In the genomic region with DNA sequence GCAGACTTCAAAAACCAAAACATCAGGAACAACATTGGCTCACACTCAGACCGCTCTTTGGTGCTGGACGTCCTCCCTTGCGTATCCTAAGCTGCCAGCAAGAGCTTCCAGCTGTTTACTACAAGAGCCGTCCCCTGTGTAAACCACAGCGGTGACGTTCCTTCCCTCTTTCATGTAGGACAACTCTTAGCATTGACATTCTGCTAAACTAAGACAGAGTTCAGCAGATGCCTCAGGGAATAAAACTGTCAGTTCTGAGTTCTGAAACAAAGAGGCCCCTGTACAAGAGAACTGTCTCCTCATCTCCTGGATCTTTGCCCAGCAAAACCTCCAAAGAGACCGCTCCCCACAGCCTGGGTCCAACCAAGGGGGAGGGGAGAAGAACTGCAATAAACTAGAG, we compare ENCODE assay signal across 12 cellular contexts. TPM values are rescaled to one million over a fixed set of nuclear protein-coding genes. Genes with fewer than 3 reads are reported as not detected.
DNase-seq lines count a peak whose midpoint lies in the region; ATAC-seq, FAIRE-seq and TF ChIP-seq lines count a peak whose summit lies in the region.
"Had no signal": no experiment of that assay in that cellular context is flagged by ENCODE, and none has a peak within 500 bp of the region (broad histone marks: within the 10 kb centered on the region; RNA-seq: fewer than 3 reads in every experiment).

No MANE protein-coding gene starts in this region.

- H3K9ac ChIP-seq in HepG2 (ENCODE audit: insufficient read depth, low read depth, low read length), result 0 out of 2 replicates have a peak overlapping the region, but pooled peaks have one; percentile 18

- peak; percentile 76 for DNase-seq in HepG2 (ENCODE audit: low spot score)
- DNase-seq in right lobe of liver, result no peak
- DNase-seq in foreskin melanocyte, result peak; percentile 100
- DNase-seq in neural crest cell (ENCODE audit: low read depth, low spot score), result peak; percentile 20
- DNase-seq in activated effector memory CD4-positive, alpha-beta T cell treated with Interleukin-2 at 50 U/mL for 16 hours, result no peak
- no peak for DNase-seq in NCI-H146 (lab: John Stamatoyannopoulos, UW)
- no peak for DNase-seq in NCI-H2171 treated with DMSO at 0.1 percent for 48 hours (lab: John Stamatoyannopoulos, UW)
- DNase-seq: DMS153, Kasumi-1, pancreas had no signal

- H3K4me3 ChIP-seq in HepG2 (replicated peaks in 1 of 3; ENCODE audit: insufficient read depth in 1 of 3, low read depth in 2 of 3, low read length in 3 of 3), result peak overlapping the region in 1 of 3 experiments; percentile 27; a peak in 1 of 6 replicates
- H3K4me3 ChIP-seq in right lobe of liver, result no peak overlapping the region
- H3K4me3 ChIP-seq: pancreas had no signal

- CTCF ChIA-PET in HepG2 (lab: Yijun Ruan, JAX; ENCODE audit: low intra/inter-chr PET ratio, low total read pairs), result no interaction called here

- H3K9me3 ChIP-seq in HepG2 (ENCODE audit: low read length), result no peaks in the 10 kb centered on the region
- no peaks in the 10 kb centered on the region for H3K9me3 ChIP-seq in right lobe of liver
- H3K9me3 ChIP-seq: pancreas had no signal

- peaks cover 24% of the 10 kb centered on the region for H3K4me1 ChIP-seq in HepG2 (ENCODE audit: insufficient read depth, low read length)
- H3K4me1 ChIP-seq in right lobe of liver, result no peaks in the 10 kb centered on the region
- H3K4me1 ChIP-seq: pancreas had no signal

- H2AFZ ChIP-seq in HepG2 (ENCODE audit: low read length), result no peak overlapping the region

- no peak overlapping the region for H3K27ac ChIP-seq in HepG2 (ENCODE audit: extremely low read length, insufficient read depth, low read length)
- no peak overlapping the region for H3K27ac ChIP-seq in right lobe of liver
- H3K27ac ChIP-seq: pancreas had no signal

- H3K9me3 Mint-ChIP-seq in neural crest cell, result no peaks in the 10 kb centered on the region

- 4% methylated on average over 7 of the region's 7 CpGs for WGBS in HepG2 (ENCODE audit: low lambda C conversion rate)
- WGBS in right lobe of liver (ENCODE audit: insufficient coverage, low coverage, low lambda C conversion rate, missing lambda C conversion rate), result 38% methylated on average over 4 of the region's 7 CpGs

- peaks cover 7% of the 10 kb centered on the region for H3K27me3 Mint-ChIP-seq in neural crest cell (ENCODE audit: low read depth)

- H3K79me2 ChIP-seq in HepG2 (ENCODE audit: insufficient read depth, low read length), result no peaks in the 10 kb centered on the region

- H3K4me2 ChIP-seq in HepG2 (ENCODE audit: low read depth, low read length), result peak overlapping the region; percentile 57

- no TSS peak for BruUV-seq in HepG2 (replicated peaks; lab: Mats Ljungman, UMichigan)

- no peak for FAIRE-seq in HepG2 (lab: Jason Lieb, UNC)
- FAIRE-seq: pancreas had no signal

- in situ Hi-C loops in HepG2 (cut with HindIII; ENCODE audit: extremely low pct_ligation_motif_present, low pct_unique_long_range_greater_than_20kb), result no loop called here

- ATAC-seq in HepG2 (peak; percentile 81), right lobe of liver (no peak), HG03108 (IDR thresholded peaks at IDR 0.05; ENCODE audit: unreplicated experiment) (no peak)

- TF ChIP-seq EP300 in HepG2 (IDR thresholded peaks at IDR 0.05; ENCODE audit: low read depth in 2 of 2, low read length in 2 of 2), result no peak
- TF ChIP-seq EP300 in HepG2 (CRISPR knock-in tag; IDR thresholded peaks at IDR 0.05; ENCODE audit: borderline replicate concordance), result no peak

- no peaks in the 10 kb centered on the region for H3K36me3 ChIP-seq in HepG2 (replicated peaks in 1 of 2; ENCODE audit: control insufficient read depth in 1 of 2, insufficient read depth in 2 of 2, low read length in 2 of 2)
- H3K36me3 ChIP-seq in right lobe of liver, result no peaks in the 10 kb centered on the region
- H3K36me3 ChIP-seq: pancreas had no signal

- H3K4me1 Mint-ChIP-seq in neural crest cell, result peaks cover 19% of the 10 kb centered on the region

- intact Hi-C loops in HepG2 (cut with micrococcal nuclease; ENCODE audit: unreplicated experiment), result no loop called here
- intact Hi-C loops in right lobe of liver (cut with DNase I), result no loop called here

- no peaks in the 10 kb centered on the region for H3K36me3 Mint-ChIP-seq in neural crest cell (ENCODE audit: low read depth)

- TF ChIP-seq POLR2A in HepG2 (IDR thresholded peaks at IDR 0.05; ENCODE audit: insufficient read depth in 1 of 2, low read depth in 2 of 2, low read length in 2 of 2) (no peak), right lobe of liver (IDR thresholded peaks at IDR 0.05) (no peak)

- POLR2A ChIA-PET in HepG2 (lab: Yijun Ruan, JAX), result no interaction called here

- H4K20me1 ChIP-seq in HepG2 (ENCODE audit: insufficient read depth, low read length), result no peaks in the 10 kb centered on the region

- H3K4me3 Mint-ChIP-seq in neural crest cell, result peak overlapping the region; percentile 61

- peak overlapping the region; percentile 66 for H3K27ac Mint-ChIP-seq in neural crest cell (ENCODE audit: unreplicated experiment)

- H3K27me3 ChIP-seq in HepG2 (ENCODE audit: control insufficient read depth in 1 of 2, insufficient read depth in 2 of 2, low read length in 2 of 2), result peaks cover 0 to 14% of the 10 kb centered on the region in 2 experiments; a peak in 2 of 5 replicates
- H3K27me3 ChIP-seq in right lobe of liver, result no peaks in the 10 kb centered on the region
- H3K27me3 ChIP-seq: pancreas had no signal

- TF ChIP-seq CTCF in HepG2 (CRISPR knock-in tag; IDR thresholded peaks at IDR 0.05) (no peak), right lobe of liver (IDR thresholded peaks at IDR 0.05) (no peak), neural crest cell (conservative IDR thresholded peaks at IDR 0.05) (no peak)

- no peak for TF ChIP-seq RAD21 in HepG2 (CRISPR knock-in tag; IDR thresholded peaks at IDR 0.05)

TF ChIP-seq in HepG2, 621 proteins besides CTCF, POLR2A, EP300 and RAD21 (continues in another document):
- TF ChIP-seq SYNCRIP (IDR thresholded peaks at IDR 0.05; ENCODE audit: insufficient read depth, low read depth, low read length), result no peak
- TF ChIP-seq, protein P1, sequence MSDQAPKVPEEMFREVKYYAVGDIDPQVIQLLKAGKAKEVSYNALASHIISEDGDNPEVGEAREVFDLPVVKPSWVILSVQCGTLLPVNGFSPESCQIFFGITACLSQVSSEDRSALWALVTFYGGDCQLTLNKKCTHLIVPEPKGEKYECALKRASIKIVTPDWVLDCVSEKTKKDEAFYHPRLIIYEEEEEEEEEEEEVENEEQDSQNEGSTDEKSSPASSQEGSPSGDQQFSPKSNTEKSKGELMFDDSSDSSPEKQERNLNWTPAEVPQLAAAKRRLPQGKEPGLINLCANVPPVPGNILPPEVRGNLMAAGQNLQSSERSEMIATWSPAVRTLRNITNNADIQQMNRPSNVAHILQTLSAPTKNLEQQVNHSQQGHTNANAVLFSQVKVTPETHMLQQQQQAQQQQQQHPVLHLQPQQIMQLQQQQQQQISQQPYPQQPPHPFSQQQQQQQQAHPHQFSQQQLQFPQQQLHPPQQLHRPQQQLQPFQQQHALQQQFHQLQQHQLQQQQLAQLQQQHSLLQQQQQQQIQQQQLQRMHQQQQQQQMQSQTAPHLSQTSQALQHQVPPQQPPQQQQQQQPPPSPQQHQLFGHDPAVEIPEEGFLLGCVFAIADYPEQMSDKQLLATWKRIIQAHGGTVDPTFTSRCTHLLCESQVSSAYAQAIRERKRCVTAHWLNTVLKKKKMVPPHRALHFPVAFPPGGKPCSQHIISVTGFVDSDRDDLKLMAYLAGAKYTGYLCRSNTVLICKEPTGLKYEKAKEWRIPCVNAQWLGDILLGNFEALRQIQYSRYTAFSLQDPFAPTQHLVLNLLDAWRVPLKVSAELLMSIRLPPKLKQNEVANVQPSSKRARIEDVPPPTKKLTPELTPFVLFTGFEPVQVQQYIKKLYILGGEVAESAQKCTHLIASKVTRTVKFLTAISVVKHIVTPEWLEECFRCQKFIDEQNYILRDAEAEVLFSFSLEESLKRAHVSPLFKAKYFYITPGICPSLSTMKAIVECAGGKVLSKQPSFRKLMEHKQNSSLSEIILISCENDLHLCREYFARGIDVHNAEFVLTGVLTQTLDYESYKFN (CRISPR knock-in tag; conservative IDR thresholded peaks at IDR 0.05), result peak; percentile 39; the same call in 1 of the 2 replicates
- TF ChIP-seq, protein P2, sequence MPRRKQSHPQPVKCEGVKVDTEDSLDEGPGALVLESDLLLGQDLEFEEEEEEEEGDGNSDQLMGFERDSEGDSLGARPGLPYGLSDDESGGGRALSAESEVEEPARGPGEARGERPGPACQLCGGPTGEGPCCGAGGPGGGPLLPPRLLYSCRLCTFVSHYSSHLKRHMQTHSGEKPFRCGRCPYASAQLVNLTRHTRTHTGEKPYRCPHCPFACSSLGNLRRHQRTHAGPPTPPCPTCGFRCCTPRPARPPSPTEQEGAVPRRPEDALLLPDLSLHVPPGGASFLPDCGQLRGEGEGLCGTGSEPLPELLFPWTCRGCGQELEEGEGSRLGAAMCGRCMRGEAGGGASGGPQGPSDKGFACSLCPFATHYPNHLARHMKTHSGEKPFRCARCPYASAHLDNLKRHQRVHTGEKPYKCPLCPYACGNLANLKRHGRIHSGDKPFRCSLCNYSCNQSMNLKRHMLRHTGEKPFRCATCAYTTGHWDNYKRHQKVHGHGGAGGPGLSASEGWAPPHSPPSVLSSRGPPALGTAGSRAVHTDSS (CRISPR knock-in tag; conservative IDR thresholded peaks at IDR 0.05), result no peak

RNA-seq across cellular contexts. Expression of a gene that starts 57.8 kb away (rescaled TPM):
- total RNA-seq in HepG2 (2016; rRNA removed; fragmentation: Illumina TruSeq; extraction: Trizol) (not detected in 2 replicates), right lobe of liver (not detected), neural crest cell (not detected in 2 replicates)
- total RNA-seq in HepG2 (2016; cell fraction: cytosol; rRNA removed; fragmentation: Illumina TruSeq; extraction: Trizol; ENCODE audit: low read depth), result not detected in 2 replicates
- total RNA-seq in HepG2 (2016; cell fraction: insoluble cytoplasmic fraction; rRNA removed; fragmentation: Illumina TruSeq; extraction: Trizol), result not detected in 2 replicates
- total RNA-seq in HepG2 (2016; cell fraction: membrane; rRNA removed; fragmentation: Illumina TruSeq; extraction: Trizol), result not detected in 2 replicates
- total RNA-seq in HepG2 (2016; cell fraction: nucleus; rRNA removed; fragmentation: Illumina TruSeq; extraction: Trizol), result not detected in 2 replicates
- not detected in 2 replicates for polyA plus RNA-seq in HepG2 (2011; rRNA removed)
- not detected in 2 replicates for polyA plus RNA-seq in HepG2 (2011; cell fraction: cytosol; rRNA removed)
- polyA plus RNA-seq in HepG2 (2011; cell fraction: nucleus; rRNA removed), result not detected in 2 replicates
- polyA plus RNA-seq in HepG2 (2012), result not detected in 2 replicates
- polyA plus RNA-seq in HepG2 (2016; cell fraction: cytosol; fragmentation: Illumina TruSeq; extraction: Trizol; ENCODE audit: low read depth), result not detected in 2 replicates
- not detected in 2 replicates for polyA plus RNA-seq in HepG2 (2016; cell fraction: insoluble cytoplasmic fraction; fragmentation: Illumina TruSeq; extraction: Trizol; ENCODE audit: low read depth)
- not detected in 2 replicates for polyA plus RNA-seq in HepG2 (2016; cell fraction: membrane; fragmentation: Illumina TruSeq; extraction: Trizol; ENCODE audit: low read depth)
- not detected in 2 replicates for polyA plus RNA-seq in HepG2 (2016; cell fraction: nucleus; fragmentation: Illumina TruSeq; extraction: Trizol; ENCODE audit: insufficient read depth, low read depth)
- polyA minus RNA-seq in HepG2 (2011; rRNA and poly(A)+ RNA removed; ENCODE audit: low replicate concordance), result not detected in 2 replicates
- polyA minus RNA-seq in HepG2 (2011; cell fraction: cytosol; rRNA and poly(A)+ RNA removed), result not detected in 2 replicates
- not detected in 2 replicates for polyA minus RNA-seq in HepG2 (2011; cell fraction: nucleus; rRNA and poly(A)+ RNA removed)
- total RNA-seq: kidney epithelial cell, pancreas had no signal
- polyA plus RNA-seq: pancreas had no signal

Comparison
In these comparisons a context has a peak if more than half of its experiments do, and no peak if none do; other contexts are left out.
1. DNase-seq: peak in HepG2 (single experiment), foreskin melanocyte (single experiment) and neural crest cell (single experiment); none in right lobe of liver (0 of 3), activated effector memory CD4-positive, alpha-beta T cell treated with Interleukin-2 at 50 U/mL for 16 hours (single experiment), NCI-H146 (single experiment) and NCI-H2171 treated with DMSO at 0.1 percent for 48 hours (single experiment).